In the genomic region with DNA sequence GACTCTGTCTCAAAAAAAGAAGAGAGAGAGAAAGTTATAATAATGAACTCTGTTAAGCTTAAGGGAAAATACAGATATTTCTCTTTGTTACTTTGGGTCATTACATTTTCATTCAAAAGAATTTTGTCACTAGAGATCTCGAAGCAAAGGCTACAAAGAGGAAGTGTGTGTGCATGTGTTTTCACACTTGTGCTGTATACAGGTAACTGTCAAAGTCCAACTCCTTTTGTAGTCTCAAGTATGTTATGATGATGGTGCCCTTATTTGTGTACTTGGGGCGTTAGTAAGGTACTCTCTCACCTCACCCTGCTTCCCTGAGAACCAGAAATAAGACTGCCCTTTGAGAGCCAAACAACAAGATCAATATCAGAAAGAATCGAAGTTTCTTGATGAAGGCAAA, we compare ENCODE assay signal across 33 cellular contexts.
DNase-seq lines count a peak whose midpoint lies in the region; ATAC-seq, FAIRE-seq and TF ChIP-seq lines count a peak whose summit lies in the region.
"Had no signal": no experiment of that assay in that cellular context is flagged by ENCODE, and none has a peak within 500 bp of the region (broad histone marks: within the 10 kb centered on the region; RNA-seq: fewer than 3 reads in every experiment).

No MANE protein-coding gene starts in this region.

- WGBS in esophagus muscularis mucosa: 88% methylated on average over 3 of the region's 3 CpGs
- WGBS in right cardiac atrium: 78% methylated on average over 3 of the region's 3 CpGs

- H3K4me1 ChIP-seq in esophagus muscularis mucosa (peaks cover 0 to 6% (median 2%) of the 10 kb centered on the region in 4 donors), right cardiac atrium (ENCODE audit: control insufficient read depth, insufficient read depth, low read length) (peaks cover 3% of the 10 kb centered on the region)
- H3K4me1 ChIP-seq: A549, BE2C, BLaER1, Caco-2 had no signal

- TF ChIP-seq POLR2A in GM12891 (IDR thresholded peaks at IDR 0.05; ENCODE audit: low read depth, low read length): no peak
- TF ChIP-seq POLR2A in esophagus muscularis mucosa (IDR thresholded peaks at IDR 0.05; ENCODE audit: low read depth): no peak

- no peak for TF ChIP-seq CTCF in esophagus muscularis mucosa (IDR thresholded peaks at IDR 0.05)

- H3K27me3 ChIP-seq in esophagus muscularis mucosa (peaks cover 0 to 27% (median 0%) of the 10 kb centered on the region in 4 donors), right cardiac atrium (ENCODE audit: control insufficient read depth, insufficient read depth) (no peaks in the 10 kb centered on the region)
- H3K27me3 ChIP-seq: BE2C; BLaER1; BLaER1 treated with 17β-estradiol and CSF1 and Interleukin-3, amounts not matched to agents 10 nM and 100 nM had no signal

- ATAC-seq in left colon (peak; percentile 55), right cardiac atrium (no peak)
- ATAC-seq: A549; CD8-positive, alpha-beta T cell had no signal

- intact Hi-C loops in esophagus muscularis mucosa (cut with DNase I): no loop called here
- intact Hi-C loops in left colon (cut with DNase I, micrococcal nuclease): no loop called here
- intact Hi-C loops in right cardiac atrium (cut with DNase I): no loop called here

- TF ChIP-seq EP300 in esophagus muscularis mucosa (IDR thresholded peaks at IDR 0.05): no peak

- H3K36me3 ChIP-seq in esophagus muscularis mucosa: no peaks in the 10 kb centered on the region
- H3K36me3 ChIP-seq: BE2C; BLaER1; BLaER1 treated with 17β-estradiol and CSF1 and Interleukin-3, amounts not matched to agents 10 nM and 100 nM had no signal

- no peaks in the 10 kb centered on the region for H3K9me3 ChIP-seq in esophagus muscularis mucosa
- H3K9me3 ChIP-seq in right cardiac atrium (ENCODE audit: control insufficient read depth, low read length): no peaks in the 10 kb centered on the region
- H3K9me3 ChIP-seq: A549; BE2C; BLaER1; BLaER1 treated with 17β-estradiol and CSF1 and Interleukin-3, amounts not matched to agents 10 nM and 100 nM; Caco-2 had no signal

- H3K4me3 ChIP-seq in esophagus muscularis mucosa (no peak overlapping the region), right cardiac atrium (ENCODE audit: low read length) (no peak overlapping the region)
- H3K4me3 ChIP-seq: A549; BLaER1; BLaER1 treated with 17β-estradiol and CSF1 and Interleukin-3, amounts not matched to agents 10 nM and 100 nM had no signal

- H3K27ac ChIP-seq in esophagus muscularis mucosa (replicated peaks in 1 of 4): no peak overlapping the region
- no peak overlapping the region for H3K27ac ChIP-seq in right cardiac atrium (ENCODE audit: low read length)
- H3K27ac ChIP-seq: 22Rv1; A549; BLaER1; BLaER1 treated with 17β-estradiol and CSF1 and Interleukin-3, amounts not matched to agents 10 nM and 100 nM; C4-2B had no signal

- no peak for FAIRE-seq in GM12891 (lab: Jason Lieb, UNC)
- FAIRE-seq: A204.1, A549, D721Med had no signal

- DNase-seq in GM12891 (ENCODE audit: insufficient read length, low spot score) (no peak), esophagus muscularis mucosa (ENCODE audit: extremely low spot score) (peak; percentile 29), left colon (no peak), NCI-H1930 (lab: John Stamatoyannopoulos, UW) (no peak), NCI-H510A (lab: John Stamatoyannopoulos, UW) (no peak), right cardiac atrium (no peak)
- DNase-seq: 8988T; ACHN; AML-193; BE2C; C1 segment of cervical spinal cord; Caco-2; Calu3; CD4-positive, alpha-beta memory T cell; CD4-positive, alpha-beta T cell; CD4-positive, CD25-positive, alpha-beta regulatory T cell; CD8-positive, alpha-beta memory T cell; CD8-positive, alpha-beta T cell; COR-L47; DMS 273 treated with DMSO at 0.1 percent for 48 hours; DMS153; DMS53; DMS79; DMS79 treated with DMSO at 0.1 percent for 48 hours; DND-41; EL had no signal

TF ChIP-seq in GM12891, 5 proteins besides CTCF, POLR2A, EP300 and RAD21:
- TF ChIP-seq SPI1 (IDR thresholded peaks at IDR 0.05; ENCODE audit: low read depth, low read length) (peak; percentile 27; the same call in 1 of the 2 replicates), POLR2AphosphoS5 (IDR thresholded peaks at IDR 0.05; ENCODE audit: low read depth, low read length) (no peak)
